ENCODE assay signal across 16 cellular contexts in the genomic region with DNA sequence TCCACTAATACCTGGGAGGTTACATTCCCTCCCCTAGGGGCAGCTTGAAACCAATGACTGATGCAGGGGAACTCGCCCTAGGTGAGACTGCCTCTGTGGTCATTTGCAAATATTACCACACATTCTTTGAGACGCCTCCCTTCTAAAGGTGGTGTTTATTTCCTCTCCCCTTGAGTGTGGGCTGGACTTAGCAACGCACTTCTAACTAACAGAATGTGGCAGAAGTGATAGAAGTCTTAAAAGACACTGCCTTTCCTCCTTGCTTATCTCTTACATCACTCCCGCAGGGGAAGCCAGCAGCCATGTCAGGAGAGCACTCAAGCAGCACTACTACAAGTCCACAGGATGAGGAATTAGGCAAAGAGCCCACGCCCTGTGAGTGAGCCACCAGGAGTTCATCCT. TPM values are rescaled to one million over a fixed set of nuclear protein-coding genes. Genes with fewer than 3 reads are reported as not detected.
DNase-seq lines count a peak whose midpoint lies in the region; ATAC-seq, FAIRE-seq and TF ChIP-seq lines count a peak whose summit lies in the region.
"Had no signal": no experiment of that assay in that cellular context is flagged by ENCODE, and none has a peak within 500 bp of the region (broad histone marks: within the 10 kb centered on the region; RNA-seq: fewer than 3 reads in every experiment).

No MANE protein-coding gene starts in this region.

- no peak overlapping the region for H3K4me3 Mint-ChIP-seq in WTC11
- H3K4me3 Mint-ChIP-seq in osteocyte (ENCODE audit: unreplicated experiment), result no peak overlapping the region

- peak overlapping the region in 10 of 11 experiments; percentile 46 to 69 (median 64); a peak in 19 of 22 replicates for H3K4me2 ChIP-seq in BLaER1 treated with 17β-estradiol and CSF1 and Interleukin-3, amounts not matched to agents 10 nM and 100 nM

- H3K27me3 ChIP-seq in BLaER1 treated with 17β-estradiol and CSF1 and Interleukin-3, amounts not matched to agents 10 nM and 100 nM, result no peaks in the 10 kb centered on the region
- H3K27me3 ChIP-seq: BE2C had no signal

- peaks cover 95 to 100% (median 100%) of the 10 kb centered on the region in 11 experiments for H4K20me1 ChIP-seq in BLaER1 treated with 17β-estradiol and CSF1 and Interleukin-3, amounts not matched to agents 10 nM and 100 nM

- no peak for TF ChIP-seq POLR2A in GM12892 (IDR thresholded peaks at IDR 0.05; ENCODE audit: low read depth, low read length)

- CTCF ChIA-PET in WTC11 (lab: Charles Lee), result interaction anchor here (0.7 to 2.4 kb wide), 6 partner anchors 9 to 173 kb away, joined by 3 to 9 read pairs (median 3); no protein-coding TSS in a partner anchor

- H3K9me3 ChIP-seq in BLaER1 treated with 17β-estradiol and CSF1 and Interleukin-3, amounts not matched to agents 10 nM and 100 nM (replicated peaks in 1 of 11), result peaks cover 0 to 10% (median 0%) of the 10 kb centered on the region in 11 experiments; a peak in 1 of 22 replicates
- H3K9me3 ChIP-seq: BE2C, heart right ventricle had no signal

- H3K4me1 ChIP-seq in BLaER1 treated with 17β-estradiol and CSF1 and Interleukin-3, amounts not matched to agents 10 nM and 100 nM, result peaks cover 84 to 100% (median 99%) of the 10 kb centered on the region in 10 experiments
- H3K4me1 ChIP-seq: BE2C had no signal

- peaks cover 14% of the 10 kb centered on the region for H3K4me1 Mint-ChIP-seq in WTC11
- H3K4me1 Mint-ChIP-seq in osteocyte (ENCODE audit: unreplicated experiment), result no peaks in the 10 kb centered on the region

- H3K27ac Mint-ChIP-seq in WTC11 (no peak overlapping the region), osteocyte (ENCODE audit: unreplicated experiment) (no peak overlapping the region)

- H3K36me3 Mint-ChIP-seq in WTC11 (no peaks in the 10 kb centered on the region), osteocyte (ENCODE audit: unreplicated experiment) (no peaks in the 10 kb centered on the region)

- H3K36me3 ChIP-seq in BLaER1 treated with 17β-estradiol and CSF1 and Interleukin-3, amounts not matched to agents 10 nM and 100 nM, result peaks cover 98 to 99% (median 99%) of the 10 kb centered on the region in 11 experiments
- H3K36me3 ChIP-seq: BE2C had no signal

- no peak for DNase-seq in GM12892 (ENCODE audit: insufficient read length)
- DNase-seq in WTC11 (ENCODE audit: low spot score), result no peak
- peak; percentile 62 for DNase-seq in iPS-NIHi11 (ENCODE audit: low spot score)
- no peak for DNase-seq in epidermal melanocyte (ENCODE audit: insufficient read length, low spot score)
- no peak for DNase-seq in osteocyte (ENCODE audit: extremely low spot score, unreplicated experiment)
- DNase-seq in activated CD4-positive, CD25-positive, alpha-beta regulatory T cell treated with anti-CD3 and anti-CD28 coated beads, Interleukin-2, amount 50 U/mL, for 72 hours, result no peak
- DNase-seq: activated CD8-positive, alpha-beta memory T cell treated with anti-CD3 and anti-CD28 coated beads for 24 hours; BE2C; heart right ventricle; PC-3; retina; stimulated activated CD4-positive, alpha-beta T cell treated with anti-CD3 and anti-CD28 coated beads, Interleukin-1b, Interleukin-23, amount 100 ng/mL, for 48 hours had no signal

- no peaks in the 10 kb centered on the region for H3K27me3 Mint-ChIP-seq in WTC11 (ENCODE audit: low read depth)
- peaks cover 4% of the 10 kb centered on the region for H3K27me3 Mint-ChIP-seq in osteocyte (ENCODE audit: unreplicated experiment)

- peak; percentile 75 for ATAC-seq in WTC11
- no peak for ATAC-seq in GM18868 (IDR thresholded peaks at IDR 0.05; ENCODE audit: unreplicated experiment)
- ATAC-seq: heart right ventricle, left lobe of liver, PC-3 had no signal

- POLR2A ChIA-PET in WTC11 (lab: Charles Lee), result no interaction called here

- H3K9me3 Mint-ChIP-seq in WTC11, result no peaks in the 10 kb centered on the region
- H3K9me3 Mint-ChIP-seq in osteocyte (ENCODE audit: unreplicated experiment), result peaks cover 4% of the 10 kb centered on the region

- peak overlapping the region in 9 of 11 experiments; percentile 13 to 57 (median 40); a peak in 12 of 22 replicates for H3K27ac ChIP-seq in BLaER1 treated with 17β-estradiol and CSF1 and Interleukin-3, amounts not matched to agents 10 nM and 100 nM

- no peak for TF ChIP-seq CTCF in WTC11 (IDR thresholded peaks at IDR 0.05)
- TF ChIP-seq CTCF in osteocyte (IDR thresholded peaks at IDR 0.05), result no peak

- no peak overlapping the region for H3K4me3 ChIP-seq in BLaER1 treated with 17β-estradiol and CSF1 and Interleukin-3, amounts not matched to agents 10 nM and 100 nM
- H3K4me3 ChIP-seq: heart right ventricle had no signal

- FAIRE-seq in GM12892 (lab: Jason Lieb, UNC), result peak; percentile 61
- FAIRE-seq: G401.6 had no signal

- peak overlapping the region in 5 of 11 experiments; percentile 9 to 37 (median 27); a peak in 2 of 22 replicates for H3K9ac ChIP-seq in BLaER1 treated with 17β-estradiol and CSF1 and Interleukin-3, amounts not matched to agents 10 nM and 100 nM

TF ChIP-seq in WTC11, 78 proteins besides CTCF, POLR2A, EP300 and RAD21:
- TF ChIP-seq, protein P1, sequence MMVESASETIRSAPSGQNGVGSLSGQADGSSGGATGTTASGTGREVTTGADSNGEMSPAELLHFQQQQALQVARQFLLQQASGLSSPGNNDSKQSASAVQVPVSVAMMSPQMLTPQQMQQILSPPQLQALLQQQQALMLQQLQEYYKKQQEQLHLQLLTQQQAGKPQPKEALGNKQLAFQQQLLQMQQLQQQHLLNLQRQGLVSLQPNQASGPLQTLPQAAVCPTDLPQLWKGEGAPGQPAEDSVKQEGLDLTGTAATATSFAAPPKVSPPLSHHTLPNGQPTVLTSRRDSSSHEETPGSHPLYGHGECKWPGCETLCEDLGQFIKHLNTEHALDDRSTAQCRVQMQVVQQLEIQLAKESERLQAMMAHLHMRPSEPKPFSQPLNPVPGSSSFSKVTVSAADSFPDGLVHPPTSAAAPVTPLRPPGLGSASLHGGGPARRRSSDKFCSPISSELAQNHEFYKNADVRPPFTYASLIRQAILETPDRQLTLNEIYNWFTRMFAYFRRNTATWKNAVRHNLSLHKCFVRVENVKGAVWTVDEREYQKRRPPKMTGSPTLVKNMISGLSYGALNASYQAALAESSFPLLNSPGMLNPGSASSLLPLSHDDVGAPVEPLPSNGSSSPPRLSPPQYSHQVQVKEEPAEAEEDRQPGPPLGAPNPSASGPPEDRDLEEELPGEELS (CRISPR knock-in tag; IDR thresholded peaks at IDR 0.05), result no peak
- TF ChIP-seq CREB1 (CRISPR knock-in tag; IDR thresholded peaks at IDR 0.05), result no peak
- TF ChIP-seq, protein P2, sequence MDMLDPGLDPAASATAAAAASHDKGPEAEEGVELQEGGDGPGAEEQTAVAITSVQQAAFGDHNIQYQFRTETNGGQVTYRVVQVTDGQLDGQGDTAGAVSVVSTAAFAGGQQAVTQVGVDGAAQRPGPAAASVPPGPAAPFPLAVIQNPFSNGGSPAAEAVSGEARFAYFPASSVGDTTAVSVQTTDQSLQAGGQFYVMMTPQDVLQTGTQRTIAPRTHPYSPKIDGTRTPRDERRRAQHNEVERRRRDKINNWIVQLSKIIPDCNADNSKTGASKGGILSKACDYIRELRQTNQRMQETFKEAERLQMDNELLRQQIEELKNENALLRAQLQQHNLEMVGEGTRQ (CRISPR knock-in tag; IDR thresholded peaks at IDR 0.05), result no peak
- TF ChIP-seq PRRX2 (CRISPR knock-in tag; IDR thresholded peaks at IDR 0.05), result no peak
- TF ChIP-seq, protein P3, sequence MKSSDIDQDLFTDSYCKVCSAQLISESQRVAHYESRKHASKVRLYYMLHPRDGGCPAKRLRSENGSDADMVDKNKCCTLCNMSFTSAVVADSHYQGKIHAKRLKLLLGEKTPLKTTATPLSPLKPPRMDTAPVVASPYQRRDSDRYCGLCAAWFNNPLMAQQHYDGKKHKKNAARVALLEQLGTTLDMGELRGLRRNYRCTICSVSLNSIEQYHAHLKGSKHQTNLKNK (CRISPR knock-in tag; IDR thresholded peaks at IDR 0.05), result no peak

RNA-seq across cellular contexts. Expression of a gene that starts 14.7 kb away (rescaled TPM):
- polyA plus RNA-seq in GM12892 (2012; ENCODE audit: missing spikeins), result 0.30 TPM
- 0.16 to 0.25 TPM (median 0.24 TPM) in 3 replicates for total RNA-seq in WTC11 (2021)
- total RNA-seq in osteocyte, result 0.39 and 0.99 TPM in 2 replicates
- total RNA-seq: heart right ventricle, left lobe of liver, PC-3 had no signal
- polyA plus RNA-seq: heart right ventricle had no signal

RNA-seq across cellular contexts. Expression of a gene that starts 19.5 kb away (rescaled TPM):
- polyA plus RNA-seq in GM12892 (2012; ENCODE audit: missing spikeins), result 808 TPM
- total RNA-seq in WTC11 (2021), result 1.3 to 1.5 TPM (median 1.3 TPM) in 3 replicates
- total RNA-seq in osteocyte, result not detected in 2 replicates
- total RNA-seq: PC-3 had no signal
